ENCODE assay signal across 19 cellular contexts in the genomic region with DNA sequence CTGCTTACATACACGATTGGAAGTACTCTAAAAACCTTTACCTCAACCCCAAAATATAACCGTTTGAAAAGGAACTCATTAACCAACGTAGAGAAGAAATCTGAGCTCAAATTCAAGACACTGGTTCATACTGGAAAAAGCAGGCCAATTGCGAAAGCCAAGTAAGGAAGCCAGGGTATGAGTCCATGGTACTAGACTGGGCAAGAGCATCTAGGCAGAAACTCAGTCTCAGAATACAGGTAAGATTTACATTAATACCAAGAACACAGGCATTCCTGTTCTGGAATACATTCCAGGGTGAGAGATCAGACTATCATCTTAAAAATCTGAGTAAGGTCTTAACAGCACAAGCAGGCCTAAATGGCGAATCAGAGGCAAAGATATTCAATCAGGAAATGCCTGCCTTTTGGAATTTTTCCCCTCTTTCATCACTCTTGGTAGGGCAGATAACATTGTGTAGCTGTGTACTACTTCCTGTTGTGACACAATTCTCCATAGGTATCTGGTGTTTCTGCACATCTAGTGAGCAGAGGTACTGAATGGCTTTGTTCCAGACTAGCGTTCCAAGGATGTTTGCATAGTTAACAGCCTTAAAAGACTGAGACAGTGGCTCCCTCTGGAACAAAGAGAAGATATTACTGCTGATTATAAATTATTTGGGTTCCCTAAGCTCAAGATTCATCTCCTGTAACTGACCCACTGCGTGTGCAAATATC.
A peak's percentile ranks its signal among the peaks of the same experiment; 100 is the strongest.
DNase-seq lines count a peak whose midpoint lies in the region; ATAC-seq and TF ChIP-seq lines count a peak whose summit lies in the region.
"Had no signal": no experiment of that assay in that cellular context is flagged by ENCODE, and none has a peak within 500 bp of the region (broad histone marks: within the 10 kb centered on the region; RNA-seq: fewer than 3 reads in every experiment).

No MANE protein-coding gene starts in this region.

- intact Hi-C loops in body of pancreas (cut with DNase I): no loop called here

- H3K4me1 ChIP-seq in body of pancreas: no peaks in the 10 kb centered on the region
- H3K4me1 ChIP-seq: lower lobe of right lung, thyroid gland had no signal

- no peak for TF ChIP-seq POLR2A in body of pancreas (IDR thresholded peaks at IDR 0.05)

- H3K27ac ChIP-seq in VCaP: no peak overlapping the region
- no peak overlapping the region for H3K27ac ChIP-seq in body of pancreas
- H3K27ac ChIP-seq: lower lobe of right lung, thyroid gland had no signal

- H3K36me3 ChIP-seq in body of pancreas (replicated peaks in 1 of 2; ENCODE audit: insufficient read depth in 1 of 2, low read depth in 2 of 2): no peaks in the 10 kb centered on the region
- H3K36me3 ChIP-seq: lower lobe of right lung, thyroid gland had no signal

- WGBS in body of pancreas, 2 donors: 45 to 51% methylated on average over 7 of the region's 7 CpGs

- H3K27me3 ChIP-seq in body of pancreas: no peaks in the 10 kb centered on the region
- H3K27me3 ChIP-seq: thyroid gland had no signal

- no peaks in the 10 kb centered on the region for H3K9me3 ChIP-seq in body of pancreas
- H3K9me3 ChIP-seq: lower lobe of right lung, thyroid gland had no signal

- DNase-seq in GM03348 (ENCODE audit: low spot score) (peak; percentile 4), fibroblast of pulmonary artery (ENCODE audit: low read depth) (peak; percentile 65), non-pigmented ciliary epithelial cell (ENCODE audit: low read depth) (peak; percentile 3), mesenteric fat pad (ENCODE audit: low spot score) (no peak), body of pancreas (no peak)
- no peak for DNase-seq in activated naive CD4-positive, alpha-beta T cell treated with anti-CD3 and anti-CD28 coated beads, Interleukin-2, amount 50 U/mL, for 16 hours
- DNase-seq: activated CD4-positive, alpha-beta T cell treated with anti-CD3 and anti-CD28 coated beads, Interleukin-2, amount 50 U/mL, for 1 hour; DMS79; H7; hypothalamus; lower lobe of right lung; NCI-H1436 treated with DMSO at 0.1 percent for 48 hours; NCI-H510A treated with DMSO at 0.1 percent for 48 hours; RPMI8226; stimulated activated CD4-positive, alpha-beta T cell treated with anti-CD3 and anti-CD28 coated beads, Interleukin-4, amount 100 ng/mL, for 24 hours; stimulated activated naive CD4-positive, alpha-beta T cell treated with Interleukin-2 at 50 U/mL for 16 hours; thyroid gland had no signal

- TF ChIP-seq CTCF in VCaP (conservative IDR thresholded peaks at IDR 0.05) (peak; percentile 29), fibroblast of pulmonary artery (IDR thresholded peaks at IDR 0.05; ENCODE audit: low read length, missing control alignments) (no peak), body of pancreas (IDR thresholded peaks at IDR 0.05) (no peak)

- H3K4me3 ChIP-seq in fibroblast of pulmonary artery (replicated peaks; ENCODE audit: low read depth, low read length) (no peak overlapping the region), body of pancreas (no peak overlapping the region)
- H3K4me3 ChIP-seq: lower lobe of right lung, thyroid gland had no signal

- ATAC-seq in GM18498 (IDR thresholded peaks at IDR 0.05; ENCODE audit: unreplicated experiment) (no peak), body of pancreas (no peak)
- ATAC-seq: lower lobe of right lung had no signal

Comparison
In these comparisons a context has a peak if more than half of its experiments do, and no peak if none do; other contexts are left out.
1. DNase-seq: peak in GM03348 (single experiment), fibroblast of pulmonary artery (single experiment) and non-pigmented ciliary epithelial cell (single experiment); none in activated naive CD4-positive, alpha-beta T cell treated with anti-CD3 and anti-CD28 coated beads, Interleukin-2, amount 50 U/mL, for 16 hours (single experiment), mesenteric fat pad (single experiment) and body of pancreas (0 of 4).